In the genomic region with DNA sequence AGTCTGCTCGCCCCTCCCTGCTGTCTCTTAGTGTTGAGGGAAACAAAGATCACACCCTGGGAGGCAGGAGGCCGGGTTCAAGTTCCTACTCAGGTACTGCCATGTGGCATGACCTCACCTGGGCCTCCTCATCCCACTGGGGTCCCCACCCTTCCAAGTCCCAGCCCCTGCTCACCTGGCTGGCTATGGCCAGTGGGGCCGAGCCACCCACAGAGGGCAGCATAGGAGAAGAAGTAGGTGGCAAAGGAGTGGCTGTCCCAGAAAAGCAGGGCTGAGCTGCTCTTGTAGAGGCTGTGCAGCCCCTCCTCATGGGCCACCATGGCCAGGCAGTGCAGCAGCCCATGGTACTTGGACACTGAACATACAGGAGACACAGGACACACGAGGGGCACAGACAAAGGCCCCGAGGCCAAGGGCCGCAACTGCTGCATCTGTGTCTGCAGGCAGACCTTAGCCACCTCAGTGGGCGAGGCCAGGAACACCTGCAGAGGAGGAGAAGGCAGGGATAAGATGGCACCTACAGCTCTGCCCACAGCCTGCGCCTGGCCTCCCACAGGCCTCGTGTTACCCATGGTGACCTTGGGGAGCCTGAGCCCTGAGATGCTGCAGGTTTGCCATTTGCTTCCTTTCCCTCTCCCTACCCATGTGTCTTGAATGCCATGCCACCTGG, we compare ENCODE assay signal across 9 cellular contexts. TPM values are rescaled to one million over a fixed set of nuclear protein-coding genes. Genes with fewer than 3 reads are reported as not detected.
DNase-seq lines count a peak whose midpoint lies in the region; ATAC-seq and TF ChIP-seq lines count a peak whose summit lies in the region.
"Had no signal": no experiment of that assay in that cellular context is flagged by ENCODE, and none has a peak within 500 bp of the region (broad histone marks: within the 10 kb centered on the region; RNA-seq: fewer than 3 reads in every experiment).

No MANE protein-coding gene starts in this region.

- H3K4me3 ChIP-seq in RWPE2 (ENCODE audit: severe bottlenecking) (no peak overlapping the region), ovary (no peak overlapping the region)

- H3K9me3 ChIP-seq in RWPE2 (ENCODE audit: severe bottlenecking) (no peaks in the 10 kb centered on the region), ovary (no peaks in the 10 kb centered on the region)

- intact Hi-C loops in left colon (cut with DNase I, micrococcal nuclease) (no loop called here), ovary (cut with DNase I) (no loop called here)

- TF ChIP-seq CTCF in GM20000 (IDR thresholded peaks at IDR 0.05; ENCODE audit: extremely low read depth, missing control alignments) = peak; percentile 64
- peak; percentile 44 for TF ChIP-seq CTCF in RWPE2 (IDR thresholded peaks at IDR 0.05; ENCODE audit: poor library complexity, severe bottlenecking)
- TF ChIP-seq CTCF in ovary (IDR thresholded peaks at IDR 0.05) = no peak

- no peak for TF ChIP-seq POLR2A in ovary (IDR thresholded peaks at IDR 0.05)

- 84 to 88% (median 86%) methylated on average over 9 of the region's 9 CpGs for whole genome bisulfite sequencing in ovary, 3 donors

- DNase-seq in D341Med (ENCODE audit: low spot score) (peak; percentile 50), GM20000 (ENCODE audit: low spot score) (no peak), RWPE2 (ENCODE audit: low spot score) (no peak), left colon (peak in 1 of 2 donors; percentile 71), NCI-H1436 treated with DMSO at 0.1 percent for 48 hours (lab: John Stamatoyannopoulos, UW) (no peak), ovary (no peak), middle frontal gyrus (ENCODE audit: extremely low spot score, low spot score) (no peak)

- H3K36me3 ChIP-seq in RWPE2 (ENCODE audit: low read depth) (no peaks in the 10 kb centered on the region), ovary (no peaks in the 10 kb centered on the region)

- TF ChIP-seq EP300 in ovary (IDR thresholded peaks at IDR 0.05) = no peak

- peaks cover 26% of the 10 kb centered on the region for H3K4me1 ChIP-seq in RWPE2 (ENCODE audit: insufficient read depth, poor library complexity, severe bottlenecking)
- no peaks in the 10 kb centered on the region for H3K4me1 ChIP-seq in ovary (ENCODE audit: insufficient read depth)

- H3K27ac ChIP-seq in RWPE2 (ENCODE audit: poor library complexity, severe bottlenecking) (no peak overlapping the region), ovary (no peak overlapping the region)

- H3K27me3 ChIP-seq in RWPE2 (ENCODE audit: insufficient read depth, poor library complexity, severe bottlenecking) (no peaks in the 10 kb centered on the region), ovary (no peaks in the 10 kb centered on the region)

- ATAC-seq in RWPE2 (ENCODE audit: low read depth) (peak; percentile 28; the same call in 2 of the 3 replicates), left colon (peak; percentile 81), HG03521 (IDR thresholded peaks at IDR 0.05; ENCODE audit: unreplicated experiment) (no peak)

RNA-seq across cellular contexts. Expression of a gene that starts 50.6 kb away (rescaled TPM):
- total RNA-seq in left colon (10 to 100 TPM in 1 of 2 donors, 1 to 10 TPM in 1; 5.0 to 24.2 TPM), ovary (10 to 100 TPM in 1 of 7 donors, 1 to 10 TPM in 6; 1.8 to 11.9 (median 3.9) TPM)
- polyA plus RNA-seq in ovary = 10 to 100 TPM in 1 of 2 donors, 1 to 10 TPM in 1; 2.4 to 28.5 TPM
- total RNA-seq: H4 had no signal

Comparison
In these comparisons a context has a peak if more than half of its experiments do, and no peak if none do; other contexts are left out.
1. CTCF ChIP-seq: peak in GM20000 (single experiment) and RWPE2 (single experiment); none in ovary (0 of 3).